28 cellular contexts compared by ENCODE assay signal in the genomic region with DNA sequence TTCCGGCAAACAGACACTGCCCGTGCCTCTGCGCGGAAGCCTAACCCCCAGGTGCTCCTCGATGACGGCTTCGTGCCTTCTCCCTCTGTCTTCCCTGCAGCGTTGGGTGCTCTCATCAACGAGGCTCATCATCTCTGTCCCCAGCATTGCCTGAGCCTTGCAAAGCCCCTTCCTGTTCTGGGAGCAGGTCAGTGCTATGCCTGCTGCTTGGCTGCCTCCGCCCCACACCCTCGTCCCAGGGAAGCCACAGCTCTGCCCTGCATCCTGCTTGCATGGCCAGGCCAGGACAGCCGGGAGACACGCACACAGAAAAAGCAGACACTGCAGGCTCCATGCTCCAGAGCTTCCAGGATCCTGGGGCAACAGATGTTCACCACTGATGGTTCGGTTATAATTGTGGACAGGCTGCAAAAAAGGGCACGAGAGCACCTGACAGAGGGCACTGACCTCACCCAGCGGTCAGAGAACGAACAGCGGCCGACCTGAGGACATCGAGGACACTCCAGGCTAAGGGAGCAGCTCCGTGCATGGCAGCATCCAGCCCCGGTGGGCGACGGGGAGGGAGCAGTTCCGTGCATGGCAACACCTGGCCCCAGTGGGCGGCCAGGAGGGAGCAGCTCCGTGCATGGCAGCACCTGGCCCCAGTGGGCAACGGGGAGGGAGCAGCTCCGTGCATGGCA.
"Had no signal": no experiment of that assay in that cellular context is flagged by ENCODE, and none has a peak within 500 bp of the region (broad histone marks: within the 10 kb centered on the region; RNA-seq: fewer than 3 reads in every experiment).

No MANE protein-coding gene starts in this region.

- H3K9me3 ChIP-seq: colonic mucosa, gastroesophageal sphincter, lower lobe of right lung, ovary, suprapubic skin, tibial nerve had no signal

- H3K27ac Mint-ChIP-seq: activated B cell treated with CpG ODN at 0.5 μM for 24 hours; activated CD8-positive, alpha-beta T cell treated with anti-CD3 and anti-CD28 coated beads for 36 hours; activated naive CD8-positive, alpha-beta T cell; effector memory CD8-positive, alpha-beta T cell; natural killer cell; progenitor cell of endocrine pancreas; stimulated activated naive B cell treated with anti-CD40 and anti-IgM and Interleukin-4, amounts not matched to agents 10 μg/mL and 1 μg/mL and 100 μg/mL, for 72 hours; T-helper 2 cell treated with Interferon-gamma antibody and Interleukin-4, amounts not matched to agents 5 μg/mL and 100 μg/mL, for 36 hours had no signal

- H3K27ac ChIP-seq: colonic mucosa, dorsolateral prefrontal cortex, gastroesophageal sphincter, heart right ventricle, left lung, lower lobe of right lung, ovary, suprapubic skin, tibial nerve had no signal

- H3K4me1 ChIP-seq: colonic mucosa, gastroesophageal sphincter, left lung, lower lobe of right lung had no signal

- H3K27me3 Mint-ChIP-seq: activated B cell treated with CpG ODN at 0.5 μM for 24 hours had no signal

- DNase-seq: activated B cell treated with CpG ODN at 0.5 μM for 24 hours; activated CD4-positive, alpha-beta T cell treated with anti-CD3 and anti-CD28 coated beads, Interleukin-2, amount 50 U/mL, for 1 hour; activated CD8-positive, alpha-beta T cell treated with anti-CD3 and anti-CD28 coated beads for 36 hours; activated naive CD4-positive, alpha-beta T cell treated with Interleukin-2 at 50 U/mL for 16 hours; activated T-cell treated with anti-CD3 and anti-CD28 coated beads, Interleukin-2, amount 50 U/mL, for 4 hours; anterior cingulate cortex; cerebellar nuclear complex; colonic mucosa; dorsolateral prefrontal cortex; effector memory CD8-positive, alpha-beta T cell; heart right ventricle; kidney glomerular epithelial cell; left lung; lower lobe of right lung; mesenchymal stem cell; natural killer cell; ovary; stimulated activated CD4-positive, alpha-beta T cell treated with anti-CD3 and anti-CD28 coated beads, Interleukin-15, amount 100 ng/mL, for 24 hours; stimulated activated CD4-positive, alpha-beta T cell treated with anti-CD3 and anti-CD28 coated beads, Interleukin-2, amount 100 ng/mL, for 24 hours; stimulated activated naive B cell treated with anti-CD40 and anti-IgM and Interleukin-4, amounts not matched to agents 10 μg/mL and 1 μg/mL and 100 μg/mL, for 72 hours; T-helper 1 cell had no signal

- H3K4me1 Mint-ChIP-seq: activated B cell treated with CpG ODN at 0.5 μM for 24 hours, natural killer cell had no signal

- H3K4me3 ChIP-seq: colonic mucosa, dorsolateral prefrontal cortex, gastroesophageal sphincter, heart right ventricle, left lung, lower lobe of right lung, ovary, smooth muscle cell, suprapubic skin, tibial nerve had no signal

- H3K4me3 Mint-ChIP-seq: activated B cell treated with CpG ODN at 0.5 μM for 24 hours; activated CD8-positive, alpha-beta T cell treated with anti-CD3 and anti-CD28 coated beads for 36 hours; activated naive CD8-positive, alpha-beta T cell; activated T-cell treated with anti-CD3 and anti-CD28 coated beads, Interleukin-2, amount 50 U/mL, for 4 hours; effector memory CD8-positive, alpha-beta T cell; natural killer cell; stimulated activated naive B cell treated with anti-CD40 and anti-IgM and Interleukin-4, amounts not matched to agents 10 μg/mL and 1 μg/mL and 100 μg/mL, for 72 hours; T-helper 2 cell treated with Interferon-gamma antibody and Interleukin-4, amounts not matched to agents 5 μg/mL and 100 μg/mL, for 36 hours had no signal

- H3K27me3 ChIP-seq: colonic mucosa, ovary, tibial nerve had no signal

- ATAC-seq: activated CD8-positive, alpha-beta T cell treated with anti-CD3 and anti-CD28 coated beads for 36 hours; activated T-cell treated with anti-CD3 and anti-CD28 coated beads, Interleukin-2, amount 50 U/mL, for 4 hours; effector memory CD8-positive, alpha-beta T cell; gastroesophageal sphincter; heart right ventricle; left lung; lower lobe of right lung; natural killer cell; stimulated activated naive B cell treated with anti-CD40 and anti-IgM and Interleukin-4, amounts not matched to agents 10 μg/mL and 1 μg/mL and 100 μg/mL, for 72 hours had no signal

- H3K36me3 ChIP-seq: colonic mucosa, gastroesophageal sphincter, heart right ventricle, left lung, lower lobe of right lung, ovary, suprapubic skin, tibial nerve had no signal

- H3K36me3 Mint-ChIP-seq: activated naive CD8-positive, alpha-beta T cell; natural killer cell had no signal
